ENCODE assay signal across 1 cellular context in genomic region chr3:129490273-129490675, GRCh38.
A peak's percentile ranks its signal among the peaks of the same experiment; 100 is the strongest.
TF ChIP-seq lines count a peak whose summit lies in the region.

No MANE protein-coding gene starts in this region.

TF ChIP-seq in endothelial cell of umbilical vein, 7 proteins besides CTCF, POLR2A, EP300 and RAD21:
- TF ChIP-seq GATA2 (IDR thresholded peaks at IDR 0.05; ENCODE audit: insufficient read depth, insufficient read length, low read depth, low read length) (no peak), JUN (IDR thresholded peaks at IDR 0.05; ENCODE audit: borderline replicate concordance, insufficient read depth, insufficient read length, low read depth) (peak; percentile 43)
